Comparison of ENCODE assay signal across 12 cellular contexts in genomic region chr14:60757617-60758016, GRCh38. TPM values are rescaled to one million over a fixed set of nuclear protein-coding genes. Genes with fewer than 3 reads are reported as not detected.
DNase-seq lines count a peak whose midpoint lies in the region; ATAC-seq and TF ChIP-seq lines count a peak whose summit lies in the region.
"Had no signal": no experiment of that assay in that cellular context is flagged by ENCODE, and none has a peak within 500 bp of the region (broad histone marks: within the 10 kb centered on the region; RNA-seq: fewer than 3 reads in every experiment).

No MANE protein-coding gene starts in this region.

- in situ Hi-C loops in IMR-90 (cut with MboI; ENCODE audit: low sequenced_read_pairs) = no loop called here

- no peak overlapping the region for H3K27ac ChIP-seq in IMR-90 (ENCODE audit: insufficient read depth, low read length)
- H3K27ac ChIP-seq in aorta (ENCODE audit: low read depth in 1 of 2, low read length in 2 of 2) = no peak overlapping the region
- H3K27ac ChIP-seq: ascending aorta, thoracic aorta had no signal

- DNase-seq in EH (ENCODE audit: low read depth) (peak; percentile 69), IMR-90 (peak; percentile 74), amniotic epithelial cell (ENCODE audit: low read depth) (peak; percentile 31), kidney tubule cell (ENCODE audit: low spot score) (peak; percentile 47), occipital lobe (lab: John Stamatoyannopoulos, UW) (no peak), aorta (no peak), amygdala (lab: John Stamatoyannopoulos, UW) (no peak), RPMI8226 (no peak)
- DNase-seq: DMS 273 treated with DMSO at 0.1 percent for 48 hours had no signal

- H2BK20ac ChIP-seq in IMR-90 (ENCODE audit: low read depth, low read length) = no peak overlapping the region

- H3K4me1 ChIP-seq in IMR-90 (ENCODE audit: control insufficient read depth, insufficient read depth, low read length) = peaks cover 13% of the 10 kb centered on the region
- H3K4me1 ChIP-seq in aorta (ENCODE audit: control insufficient read depth in 1 of 2, insufficient read depth in 2 of 2, low read length in 2 of 2) = no peaks in the 10 kb centered on the region

- BruUV-seq in IMR-90 (replicated peaks; lab: Mats Ljungman, UMichigan) = no TSS peak

- CTCF ChIA-PET in IMR-90 (lab: Yijun Ruan, JAX) = no interaction called here

- intact Hi-C loops in IMR-90 (cut with micrococcal nuclease) (no loop called here), aorta (cut with DNase I) (no loop called here)

- no peak overlapping the region for H3K23ac ChIP-seq in IMR-90 (ENCODE audit: low read depth, low read length)

- H2AFZ ChIP-seq in IMR-90 (replicated peaks; ENCODE audit: low read length, poor library complexity) = no peak overlapping the region

- H2BK120ac ChIP-seq in IMR-90 (ENCODE audit: low read depth, low read length) = no peak overlapping the region

- H3K14ac ChIP-seq in IMR-90 (replicated peaks; ENCODE audit: low read depth, low read length) = no peak overlapping the region

- peaks cover 24 to 71% of the 10 kb centered on the region in 2 experiments for H3K79me1 ChIP-seq in IMR-90 (ENCODE audit: low read depth in 1 of 2, low read length in 2 of 2)

- POLR2A ChIA-PET in IMR-90 (lab: Charles Lee; ENCODE audit: unreplicated experiment) = no interaction called here

- H4K91ac ChIP-seq in IMR-90 (ENCODE audit: insufficient read depth, low read depth, low read length) = no peak overlapping the region

- no peak overlapping the region for H2AK5ac ChIP-seq in IMR-90 (ENCODE audit: low read depth, low read length)

- peak overlapping the region; percentile 57 for H2BK5ac ChIP-seq in IMR-90 (ENCODE audit: low read depth, low read length, poor library complexity, severe bottlenecking)

- H3K9me3 ChIP-seq in IMR-90 (ENCODE audit: control insufficient read depth, insufficient read depth, low read length) = no peaks in the 10 kb centered on the region
- no peaks in the 10 kb centered on the region for H3K9me3 ChIP-seq in aorta (ENCODE audit: control insufficient read depth, low read length)
- H3K9me3 ChIP-seq: ascending aorta, thoracic aorta had no signal

- ATAC-seq in IMR-90 (ENCODE audit: low read depth) = peak; percentile 58
- ATAC-seq in aorta (ENCODE audit: low FRiP score) = no peak

- dilution Hi-C loops in IMR-90 (cut with HindIII; ENCODE audit: low sequenced_read_pairs, unreplicated experiment) = no loop called here

- H3K9ac ChIP-seq in IMR-90 (ENCODE audit: low read depth, low read length) = no peak overlapping the region

- TF ChIP-seq CTCF in IMR-90 (conservative IDR thresholded peaks at IDR 0.05; ENCODE audit: low read depth, low read length) = no peak

- no CpG with 5 or more reads among the region's 1 CpG for WGBS in IMR-90 (ENCODE audit: extremely low coverage in 2 of 2, insufficient read length in 1 of 2), 2 experiments
- 66 to 77% methylated on average over 1 of the region's 1 CpG for WGBS in aorta, 2 donors

- no peak overlapping the region for H2BK15ac ChIP-seq in IMR-90 (ENCODE audit: low read depth, low read length)

- peak overlapping the region; percentile 66; the same call in 1 of the 2 replicates for H3K4me2 ChIP-seq in IMR-90 (ENCODE audit: low read depth, low read length)

- H3K4me3 ChIP-seq in IMR-90 (ENCODE audit: insufficient read depth, low read depth, low read length) (no peak overlapping the region), aorta (ENCODE audit: low read length in 2 of 2) (no peak overlapping the region)
- H3K4me3 ChIP-seq: ascending aorta, lung, thoracic aorta had no signal

- no peak overlapping the region for H3K56ac ChIP-seq in IMR-90 (ENCODE audit: extremely low read depth, insufficient read depth, low read length)

- no peak overlapping the region for H3K18ac ChIP-seq in IMR-90 (ENCODE audit: low read depth, low read length)

- H3K27me3 ChIP-seq in IMR-90 (ENCODE audit: control insufficient read depth, insufficient read depth, low read length) = no peaks in the 10 kb centered on the region
- H3K27me3 ChIP-seq in aorta (ENCODE audit: control insufficient read depth in 1 of 2, insufficient read depth in 2 of 2, low read length in 1 of 2) = no peaks in the 10 kb centered on the region
- H3K27me3 ChIP-seq: ascending aorta had no signal

- H4K5ac ChIP-seq in IMR-90 (ENCODE audit: low read depth, low read length) = no peak overlapping the region; the same call in 1 of the 2 replicates

- H2AK9ac ChIP-seq in IMR-90 (replicated peaks; ENCODE audit: low read depth, low read length, poor library complexity) = no peak overlapping the region

- H3K4ac ChIP-seq in IMR-90 (ENCODE audit: low read depth, low read length) = no peak overlapping the region; the same call in 1 of the 2 replicates

- H3K36me3 ChIP-seq in IMR-90 (ENCODE audit: control insufficient read depth, insufficient read depth, low read length) (peaks cover 2% of the 10 kb centered on the region; the same call in 1 of the 2 replicates), aorta (ENCODE audit: control insufficient read depth in 1 of 2, insufficient read depth in 2 of 2, low read length in 1 of 2) (no peaks in the 10 kb centered on the region)
- H3K36me3 ChIP-seq: ascending aorta, thoracic aorta had no signal

- no peak overlapping the region; a peak in 2 of 4 replicates for H4K8ac ChIP-seq in IMR-90 (ENCODE audit: low read depth in 2 of 2, low read length in 2 of 2)

- no peak for TF ChIP-seq RAD21 in IMR-90 (IDR thresholded peaks at IDR 0.05; ENCODE audit: low read length)

- no peak for TF ChIP-seq POLR2A in IMR-90 (IDR thresholded peaks at IDR 0.05; ENCODE audit: low read depth, low read length)

- H3K9me1 ChIP-seq in IMR-90 (ENCODE audit: insufficient read depth, low read length) = peaks cover 12% of the 10 kb centered on the region

- peaks cover 21% of the 10 kb centered on the region; the same call in 1 of the 2 replicates for H4K20me1 ChIP-seq in IMR-90 (ENCODE audit: insufficient read depth, low read length)

TF ChIP-seq in IMR-90, 13 proteins besides CTCF, POLR2A, EP300 and RAD21:
- TF ChIP-seq NFE2L2 (IDR thresholded peaks at IDR 0.05; ENCODE audit: low read depth, low read length) = peak; percentile 11; the same call in 1 of the 2 replicates
- TF ChIP-seq CEBPB (IDR thresholded peaks at IDR 0.05; ENCODE audit: low read depth, low read length) = peak; percentile 42; the same call in 1 of the 2 replicates
- no peak for TF ChIP-seq CHD1 (IDR thresholded peaks at IDR 0.05; ENCODE audit: low read depth, low read length)

RNA-seq across cellular contexts. Expression of gene MNAT1, which starts 23.1 kb away (rescaled TPM):
- total RNA-seq in IMR-90 (2012; rRNA removed) = 48.2 and 53.9 TPM in 2 replicates
- polyA plus RNA-seq in IMR-90 (2012; rRNA removed) = 46.3 and 53.0 TPM in 2 replicates
- 10.3 and 17.8 TPM in 2 replicates for polyA plus RNA-seq in IMR-90 (2012; cell fraction: cytosol; rRNA removed)
- 4.0 and 33.2 TPM in 2 replicates for polyA plus RNA-seq in IMR-90 (2012; cell fraction: nucleus; rRNA removed; ENCODE audit: low replicate concordance)
- 91.9 TPM for total RNA-seq in occipital lobe
- 10 to 100 TPM; 38.2 to 41.1 TPM for total RNA-seq in aorta
- 10 to 100 TPM; 23.7 to 25.7 TPM for polyA plus RNA-seq in aorta

RNA-seq across cellular contexts. Expression of gene SIX4, which starts 33.5 kb away (rescaled TPM):
- total RNA-seq in IMR-90 (2012; rRNA removed) = 28.1 and 42.7 TPM in 2 replicates
- polyA plus RNA-seq in IMR-90 (2012; rRNA removed) = 5.5 and 7.1 TPM in 2 replicates
- 3.5 and 3.7 TPM in 2 replicates for polyA plus RNA-seq in IMR-90 (2012; cell fraction: cytosol; rRNA removed)
- polyA plus RNA-seq in IMR-90 (2012; cell fraction: nucleus; rRNA removed; ENCODE audit: low replicate concordance) = 4.8 and 8.4 TPM in 2 replicates
- 0.78 TPM for total RNA-seq in occipital lobe
- total RNA-seq in aorta = 1 to 10 TPM; 3.0 to 6.0 TPM
- polyA plus RNA-seq in aorta = under 1 TPM; 0.50 to 0.82 TPM

Comparison
In these comparisons a context has a peak if more than half of its experiments do, and no peak if none do; other contexts are left out.
1. DNase-seq: peak in EH (single experiment), IMR-90 (single experiment), amniotic epithelial cell (single experiment) and kidney tubule cell (single experiment); none in occipital lobe (single experiment), aorta (0 of 2), amygdala (0 of 56) and RPMI8226 (single experiment).